Comparison of ENCODE assay signal across 9 cellular contexts in the genomic region with DNA sequence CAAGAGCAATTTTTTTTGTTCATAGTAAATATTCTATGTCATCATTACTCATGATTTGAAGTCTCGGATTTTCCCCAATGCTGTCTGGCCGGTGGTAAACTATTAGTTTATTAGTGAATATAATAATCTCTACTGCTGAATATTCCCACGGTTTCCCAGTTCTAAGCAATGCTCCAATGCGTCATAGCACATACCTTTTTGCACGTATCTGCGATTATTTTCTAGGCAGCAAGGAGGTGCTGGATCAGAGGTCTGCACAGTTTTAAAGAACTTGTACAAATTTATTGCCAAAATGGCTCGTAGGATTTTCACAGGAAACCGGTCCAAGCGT. TPM values are rescaled to one million over a fixed set of nuclear protein-coding genes. Genes with fewer than 3 reads are reported as not detected.
DNase-seq lines count a peak whose midpoint lies in the region; ATAC-seq, FAIRE-seq and TF ChIP-seq lines count a peak whose summit lies in the region.
"Had no signal": no experiment of that assay in that cellular context is flagged by ENCODE, and none has a peak within 500 bp of the region (broad histone marks: within the 10 kb centered on the region; RNA-seq: fewer than 3 reads in every experiment).

No MANE protein-coding gene starts in this region.

- CTCF ChIA-PET in CD4-positive, alpha-beta T cell (lab: Charles Lee) = interaction anchor here (0.9 to 1.1 kb wide), 2 partner anchors 10 to 31 kb away, joined by 3 read pairs; no protein-coding TSS in a partner anchor
- CTCF ChIA-PET in endothelial cell of umbilical vein (lab: Charles Lee) = interaction anchor here (1.0 kb wide), 1 partner anchor 31 kb away, joined by 4 read pairs; no protein-coding TSS in a partner anchor

- peak overlapping the region in 2 of 3 experiments; percentile 5 to 35 for H3K4me3 ChIP-seq in endothelial cell of umbilical vein (replicated peaks in 1 of 3; ENCODE audit: insufficient read depth in 1 of 3, low read depth in 1 of 3, low read length in 3 of 3)
- H3K4me3 ChIP-seq in neuronal stem cell (ENCODE audit: low read length in 2 of 2) = no peak overlapping the region
- H3K4me3 ChIP-seq: SK-N-MC had no signal

- TF ChIP-seq POLR2A in endothelial cell of umbilical vein (IDR thresholded peaks at IDR 0.05; ENCODE audit: low read depth, low read length) = no peak

- H3K9me3 Mint-ChIP-seq in CD4-positive, alpha-beta T cell = no peaks in the 10 kb centered on the region

- H3K4me1 ChIP-seq in endothelial cell of umbilical vein (ENCODE audit: control insufficient read depth, extremely low read depth, insufficient read depth, low read length) (no peaks in the 10 kb centered on the region), neuronal stem cell (ENCODE audit: control insufficient read depth in 2 of 2, insufficient read depth in 1 of 2, low read depth in 1 of 2, low read length in 2 of 2) (peaks cover 1 to 5% of the 10 kb centered on the region in 2 donors)

- peak overlapping the region; percentile 60 for H3K27ac ChIP-seq in CD4-positive, alpha-beta T cell (ENCODE audit: low read depth, low read length)
- no peak overlapping the region for H3K27ac ChIP-seq in endothelial cell of umbilical vein (ENCODE audit: insufficient read depth, low read depth, low read length)
- no peak overlapping the region for H3K27ac ChIP-seq in neuronal stem cell (replicated peaks; ENCODE audit: low read length)
- H3K27ac ChIP-seq: SK-N-MC had no signal

- no CpG with 5 or more reads among the region's 9 CpGs for WGBS in neuronal stem cell (ENCODE audit: extremely low coverage in 2 of 2, insufficient read length in 2 of 2, insufficient replicate concordance in 1 of 2), 2 donors

- H4K8ac ChIP-seq in neuronal stem cell (ENCODE audit: low read depth, low read length) = no peak overlapping the region

- peak overlapping the region; percentile 81 for H3K27ac Mint-ChIP-seq in CD4-positive, alpha-beta T cell

- FAIRE-seq in endothelial cell of umbilical vein (lab: Jason Lieb, UNC) = no peak

- intact Hi-C loops in CD4-positive, alpha-beta T cell (cut with DNase I, micrococcal nuclease) = loop anchor here in 1 of 2 experiments (2.0 to 5.0 kb wide), 3 partner anchors 16 to 33 kb away; no protein-coding TSS in a partner anchor
- intact Hi-C loops in endothelial cell of umbilical vein (cut with micrococcal nuclease) = no loop called here

- no peak for DNase-seq in CD4-positive, alpha-beta T cell
- DNase-seq in LoVo (ENCODE audit: low spot score) (peak; percentile 8), endothelial cell of umbilical vein (ENCODE audit: low read depth, low spot score) (no peak), neuronal stem cell (ENCODE audit: low spot score) (no peak), NCI-H146 (lab: John Stamatoyannopoulos, UW) (no peak), NCI-H82 treated with DMSO at 0.1 percent for 48 hours (lab: John Stamatoyannopoulos, UW; ENCODE audit: unreplicated experiment) (no peak)

- dilution Hi-C loops in endothelial cell of umbilical vein (cut with MboI; ENCODE audit: extremely low pct_ligation_motif_present, low sequenced_read_pairs) = no loop called here

- H2BK5ac ChIP-seq in neuronal stem cell (ENCODE audit: low read length) = no peak overlapping the region

- no peaks in the 10 kb centered on the region for H3K27me3 Mint-ChIP-seq in CD4-positive, alpha-beta T cell

- H3K27me3 ChIP-seq in CD4-positive, alpha-beta T cell (ENCODE audit: control insufficient read depth, insufficient read depth, low read length) = no peaks in the 10 kb centered on the region
- peaks cover 22 to 25% of the 10 kb centered on the region in 2 experiments for H3K27me3 ChIP-seq in endothelial cell of umbilical vein (ENCODE audit: control insufficient read depth in 2 of 2, insufficient read depth in 2 of 2, low read length in 2 of 2)
- peaks cover 0 to 42% (median 17%) of the 10 kb centered on the region in 3 experiments for H3K27me3 ChIP-seq in neuronal stem cell (ENCODE audit: control insufficient read depth in 3 of 3, insufficient read depth in 3 of 3, low read depth in 1 of 3, low read length in 3 of 3)

- no peak overlapping the region for H2BK120ac ChIP-seq in neuronal stem cell (ENCODE audit: low read depth, low read length)

- POLR2A ChIA-PET in CD4-positive, alpha-beta T cell (lab: Charles Lee) = interaction anchor here (0.6 to 4.6 kb wide), 7 partner anchors 16 to 875 kb away, joined by 3 to 38 read pairs (median 18); no protein-coding TSS in a partner anchor
- POLR2A ChIA-PET in endothelial cell of umbilical vein (lab: Charles Lee) = no interaction called here

- H3K4me3 Mint-ChIP-seq in CD4-positive, alpha-beta T cell = peak overlapping the region; percentile 75

- no peak overlapping the region for H2AK5ac ChIP-seq in neuronal stem cell (ENCODE audit: low read depth, low read length)

- H3K9ac ChIP-seq in endothelial cell of umbilical vein (replicated peaks; ENCODE audit: extremely low read depth, insufficient read depth, low read length) (peak overlapping the region; percentile 19), neuronal stem cell (ENCODE audit: low read depth, low read length, poor library complexity) (no peak overlapping the region)

- no peak overlapping the region for H2BK12ac ChIP-seq in neuronal stem cell (ENCODE audit: low read length)

- H4K20me1 ChIP-seq in endothelial cell of umbilical vein (replicated peaks; ENCODE audit: control insufficient read depth, extremely low read depth, insufficient read depth, low read length) = no peaks in the 10 kb centered on the region

- H3K23ac ChIP-seq in neuronal stem cell (ENCODE audit: low read depth, low read length, poor library complexity) = no peak overlapping the region

- peaks cover 74% of the 10 kb centered on the region for H3K4me1 Mint-ChIP-seq in CD4-positive, alpha-beta T cell (ENCODE audit: low read depth)

- H3K79me2 ChIP-seq in endothelial cell of umbilical vein (ENCODE audit: control insufficient read depth, insufficient read depth, low read length) = no peaks in the 10 kb centered on the region

- H2AFZ ChIP-seq in endothelial cell of umbilical vein (ENCODE audit: low read depth, low read length) (peak overlapping the region; percentile 74), neuronal stem cell (ENCODE audit: low read length) (peak overlapping the region; percentile 80)

- no peak overlapping the region for H2BK15ac ChIP-seq in neuronal stem cell (ENCODE audit: low read length)

- no peak overlapping the region for H4K91ac ChIP-seq in neuronal stem cell (ENCODE audit: low read depth, low read length, poor library complexity)

- BruUV-seq in endothelial cell of umbilical vein (replicated peaks; lab: Mats Ljungman, UMichigan) = no TSS peak

- no peak overlapping the region for H3K18ac ChIP-seq in neuronal stem cell (ENCODE audit: low read length)

- no peak overlapping the region for H3K4ac ChIP-seq in neuronal stem cell (ENCODE audit: low read length)

- H3K9me1 ChIP-seq in endothelial cell of umbilical vein (replicated peaks; ENCODE audit: control insufficient read depth, extremely low read depth, insufficient read depth, low read length) = no peaks in the 10 kb centered on the region

- H3K14ac ChIP-seq in neuronal stem cell (ENCODE audit: low read length) = no peak overlapping the region

- H3K9me3 ChIP-seq in CD4-positive, alpha-beta T cell (ENCODE audit: control insufficient read depth, low read length) = no peaks in the 10 kb centered on the region
- H3K9me3 ChIP-seq in endothelial cell of umbilical vein (replicated peaks; ENCODE audit: control insufficient read depth, insufficient read depth, low read length) = no peaks in the 10 kb centered on the region
- no peaks in the 10 kb centered on the region for H3K9me3 ChIP-seq in neuronal stem cell (replicated peaks in 1 of 2; ENCODE audit: control insufficient read depth in 2 of 2, insufficient read depth in 1 of 2, low read depth in 1 of 2, low read length in 2 of 2)

- H3K36me3 Mint-ChIP-seq in CD4-positive, alpha-beta T cell (ENCODE audit: low read depth) = no peaks in the 10 kb centered on the region

- TF ChIP-seq CTCF in CD4-positive, alpha-beta T cell (IDR thresholded peaks at IDR 0.05) = peak; percentile 10
- no peak for TF ChIP-seq CTCF in endothelial cell of umbilical vein (IDR thresholded peaks at IDR 0.05; ENCODE audit: extremely low read depth in 1 of 2, insufficient read depth in 1 of 2, low read depth in 1 of 2, low read length in 2 of 2)

- no peaks in the 10 kb centered on the region for H3K79me1 ChIP-seq in neuronal stem cell (ENCODE audit: low read depth, low read length)

- H3K36me3 ChIP-seq in endothelial cell of umbilical vein (ENCODE audit: control insufficient read depth in 2 of 2, extremely low read depth in 1 of 2, insufficient read depth in 2 of 2, low read length in 2 of 2) (no peaks in the 10 kb centered on the region), neuronal stem cell (replicated peaks in 1 of 2; ENCODE audit: control insufficient read depth in 2 of 2, insufficient read depth in 2 of 2, low read length in 2 of 2) (no peaks in the 10 kb centered on the region)

- peak; percentile 60 for ATAC-seq in CD4-positive, alpha-beta T cell (ENCODE audit: poor library complexity)
- ATAC-seq in GM21526 (IDR thresholded peaks at IDR 0.05; ENCODE audit: low FRiP score, unreplicated experiment) = no peak
- no peak for ATAC-seq in GM18498 (IDR thresholded peaks at IDR 0.05; ENCODE audit: unreplicated experiment)

- peak overlapping the region; percentile 62 for H3K4me2 ChIP-seq in endothelial cell of umbilical vein (ENCODE audit: insufficient read depth, low read length)
- H3K4me2 ChIP-seq in neuronal stem cell (ENCODE audit: insufficient read depth, low read length, poor library complexity, severe bottlenecking) = peak overlapping the region; percentile 29

TF ChIP-seq in endothelial cell of umbilical vein, 7 proteins besides CTCF, POLR2A, EP300 and RAD21:
- TF ChIP-seq FOS (IDR thresholded peaks at IDR 0.05; ENCODE audit: borderline replicate concordance, insufficient read depth, low read length) = no peak

RNA-seq across cellular contexts. Expression of a gene that starts 43.9 kb away (rescaled TPM):
- total RNA-seq in CD4-positive, alpha-beta T cell = 100 to 1,000 TPM; 480 to 493 TPM
- total RNA-seq in endothelial cell of umbilical vein = 2.3 and 2.5 TPM in 2 replicates
- 1.5 and 1.8 TPM in 2 replicates for polyA plus RNA-seq in endothelial cell of umbilical vein
- 2.0 and 2.1 TPM in 2 replicates for polyA plus RNA-seq in endothelial cell of umbilical vein (2011; cell fraction: cytosol; rRNA removed)
- polyA plus RNA-seq in endothelial cell of umbilical vein (2011; cell fraction: nucleus; rRNA removed) = 2.2 and 2.3 TPM in 2 replicates
- 2.2 and 2.6 TPM in 2 replicates for polyA plus RNA-seq in endothelial cell of umbilical vein (2012)
- 2.7 and 6.1 TPM in 2 replicates for polyA minus RNA-seq in endothelial cell of umbilical vein
- not detected for polyA minus RNA-seq in endothelial cell of umbilical vein (2011; cell fraction: cytosol; rRNA and poly(A)+ RNA removed)
- polyA minus RNA-seq in endothelial cell of umbilical vein (2011; cell fraction: nucleus; rRNA and poly(A)+ RNA removed) = 2.5 and 2.6 TPM in 2 replicates
- polyA plus RNA-seq in neuronal stem cell (2013, experiment 1 of 2) = 4.1 TPM
- 4.2 TPM for polyA plus RNA-seq in neuronal stem cell (2013, experiment 2 of 2)

Comparison
In these comparisons a context has a peak if more than half of its experiments do, and no peak if none do; other contexts are left out.
1. H3K4me3 ChIP-seq: peak in endothelial cell of umbilical vein (2 of 3); none in neuronal stem cell (0 of 2).
2. RNA of a gene that starts 43.9 kb away (total RNA-seq): 480 to 493 TPM in CD4-positive, alpha-beta T cell; 2.3 to 2.5 TPM in endothelial cell of umbilical vein; every median in the first group is over 100 times any median in the second.